ENCODE assay signal across 21 cellular contexts in the genomic region with DNA sequence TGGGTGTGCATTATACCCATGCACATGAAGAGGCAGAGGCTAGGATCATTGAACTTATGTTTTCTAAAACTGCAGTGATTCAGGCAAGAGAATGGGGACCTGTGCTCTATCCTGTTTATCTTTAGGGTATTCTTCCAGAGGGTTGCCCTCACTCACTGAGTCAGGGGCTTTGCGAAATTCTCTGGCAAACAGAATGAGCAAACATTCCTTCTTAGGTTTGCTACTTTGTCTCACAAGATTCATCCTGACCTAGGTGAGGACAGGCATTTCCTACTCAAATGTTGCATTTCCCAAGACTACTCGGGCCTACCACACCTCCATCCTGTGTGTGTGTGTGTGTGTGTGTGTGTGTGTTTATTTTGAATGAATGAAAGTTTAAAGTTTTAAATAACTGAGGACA. TPM values are rescaled to one million over a fixed set of nuclear protein-coding genes. Genes with fewer than 3 reads are reported as not detected.
DNase-seq lines count a peak whose midpoint lies in the region; ATAC-seq and TF ChIP-seq lines count a peak whose summit lies in the region.
"Had no signal": no experiment of that assay in that cellular context is flagged by ENCODE, and none has a peak within 500 bp of the region (broad histone marks: within the 10 kb centered on the region; RNA-seq: fewer than 3 reads in every experiment).

No MANE protein-coding gene starts in this region.

- peaks cover 19% of the 10 kb centered on the region for H3K79me2 ChIP-seq in smooth muscle cell (ENCODE audit: low read depth)

- TF ChIP-seq CTCF in RWPE1 (conservative IDR thresholded peaks at IDR 0.05; ENCODE audit: low read depth): no peak
- TF ChIP-seq CTCF in fibroblast of pulmonary artery (IDR thresholded peaks at IDR 0.05; ENCODE audit: low read length, missing control alignments): no peak
- no peak for TF ChIP-seq CTCF in smooth muscle cell (IDR thresholded peaks at IDR 0.05; ENCODE audit: borderline replicate concordance, insufficient read depth, poor library complexity, severe bottlenecking)

- peak; percentile 33 for DNase-seq in HS-5 (ENCODE audit: low read depth)
- peak; percentile 8 for DNase-seq in RWPE1 (ENCODE audit: low spot score)
- peak; percentile 94 for DNase-seq in fibroblast of pulmonary artery (ENCODE audit: low read depth)
- no peak for DNase-seq in smooth muscle cell (lab: John Stamatoyannopoulos, UW; ENCODE audit: unreplicated experiment)
- DNase-seq in right cardiac atrium: no peak
- DNase-seq in islet precursor cell: no peak
- no peak for DNase-seq in NCI-H1105 (lab: John Stamatoyannopoulos, UW)
- DNase-seq: activated CD4-positive, alpha-beta T cell treated with anti-CD3 and anti-CD28 coated beads, Interleukin-2, amount 50 U/mL, for 1 hour; anterior cingulate cortex; head of caudate nucleus; Karpas-422; left colon; naive thymus-derived CD8-positive, alpha-beta T cell; NCI-H1048; NCI-H1930; NCI-H526 treated with DMSO at 0.1 percent for 48 hours; stimulated activated naive CD8-positive, alpha-beta T cell treated with anti-CD3 and anti-CD28 coated beads, Interleukin-15, Interleukin-2, amounts not matched to agents 100 U/mL and 50 U/mL, for 24 hours; T-helper 9 cell had no signal

- CTCF ChIA-PET in RWPE1 (lab: Yijun Ruan, JAX): no interaction called here

- peak overlapping the region; percentile 26 for H2AFZ ChIP-seq in smooth muscle cell (ENCODE audit: low read depth)

- no peak overlapping the region for H3K9ac ChIP-seq in smooth muscle cell (ENCODE audit: low read depth)

- intact Hi-C loops in right cardiac atrium (cut with DNase I): loop anchor here in 2 of 4 donors (5.0 to 10.0 kb wide), 2 partner anchors 144 to 146 kb away; a partner anchor contains a TSS

- no peak overlapping the region for H3K4me3 ChIP-seq in fibroblast of pulmonary artery (replicated peaks; ENCODE audit: low read depth, low read length)
- H3K4me3 ChIP-seq in smooth muscle cell: no peak overlapping the region
- no peak overlapping the region for H3K4me3 ChIP-seq in right cardiac atrium (ENCODE audit: low read length)
- H3K4me3 ChIP-seq: thoracic aorta had no signal

- POLR2A ChIA-PET in RWPE1 (lab: Yijun Ruan, JAX; ENCODE audit: low non-redundant PET): no interaction called here

- H3F3A ChIP-seq in smooth muscle cell (ENCODE audit: low read depth): peaks cover 5% of the 10 kb centered on the region

- H4K20me1 ChIP-seq in smooth muscle cell (ENCODE audit: low read depth): peaks cover 15% of the 10 kb centered on the region

- WGBS in smooth muscle cell (ENCODE audit: low lambda C conversion rate): 75% methylated on average over 2 of the region's 2 CpGs
- WGBS in right cardiac atrium: 59% methylated on average over 2 of the region's 2 CpGs

- no peak overlapping the region for H3K4me2 ChIP-seq in smooth muscle cell

- no peak overlapping the region for H3K27ac ChIP-seq in RWPE1
- no peak overlapping the region for H3K27ac ChIP-seq in smooth muscle cell (ENCODE audit: low read depth)
- no peak overlapping the region for H3K27ac ChIP-seq in right cardiac atrium (ENCODE audit: low read length)
- H3K27ac ChIP-seq: thoracic aorta had no signal

- H3K9me3 ChIP-seq in smooth muscle cell (replicated peaks; ENCODE audit: low read depth) (no peaks in the 10 kb centered on the region), right cardiac atrium (ENCODE audit: control insufficient read depth, low read length) (no peaks in the 10 kb centered on the region)
- H3K9me3 ChIP-seq: thoracic aorta had no signal

- ATAC-seq in right cardiac atrium: no peak
- ATAC-seq: left colon; naive thymus-derived CD8-positive, alpha-beta T cell; Right ventricle myocardium inferior; stimulated activated naive CD8-positive, alpha-beta T cell treated with anti-CD3 and anti-CD28 coated beads, Interleukin-15, Interleukin-2, amounts not matched to agents 100 U/mL and 50 U/mL, for 24 hours; WTC11 had no signal

- H3K27me3 ChIP-seq in smooth muscle cell (ENCODE audit: low read depth): peaks cover 4% of the 10 kb centered on the region
- no peaks in the 10 kb centered on the region for H3K27me3 ChIP-seq in right cardiac atrium (ENCODE audit: control insufficient read depth, insufficient read depth)

- H3K36me3 ChIP-seq in smooth muscle cell (ENCODE audit: low read depth): no peaks in the 10 kb centered on the region
- H3K36me3 ChIP-seq: thoracic aorta had no signal

- H3K4me1 ChIP-seq in smooth muscle cell (ENCODE audit: low read depth) (peaks cover 10% of the 10 kb centered on the region), right cardiac atrium (ENCODE audit: control insufficient read depth, insufficient read depth, low read length) (peaks cover 2% of the 10 kb centered on the region)

RNA-seq across cellular contexts. Expression of a gene that starts 2.7 kb away (rescaled TPM):
- 536 and 539 TPM in 2 replicates for total RNA-seq in smooth muscle cell
- polyA plus RNA-seq in smooth muscle cell: 178 and 193 TPM in 2 replicates
- 100 to 1,000 TPM; 150 to 166 (median 159) TPM for total RNA-seq in right cardiac atrium
- 219 TPM for polyA plus RNA-seq in right cardiac atrium

Comparison
In these comparisons a context has a peak if more than half of its experiments do, and no peak if none do; other contexts are left out.
1. DNase-seq: peak in HS-5 (single experiment), RWPE1 (single experiment) and fibroblast of pulmonary artery (single experiment); none in smooth muscle cell (single experiment), right cardiac atrium (0 of 3), islet precursor cell (single experiment) and NCI-H1105 (single experiment).